In genomic region chr2:181776336-181776735, GRCh38 we compare ENCODE assay signal across 17 cellular contexts.
"Had no signal": no experiment of that assay in that cellular context is flagged by ENCODE, and none has a peak within 500 bp of the region (broad histone marks: within the 10 kb centered on the region; RNA-seq: fewer than 3 reads in every experiment).

No MANE protein-coding gene starts in this region.

- H3K27me3 ChIP-seq: heart left ventricle, sigmoid colon, stomach, transverse colon had no signal

- H3K4me1 ChIP-seq: parathyroid adenoma had no signal

- H3K4me3 Mint-ChIP-seq: natural killer cell treated with Interleukin-12 subunit alpha and Interleukin-12 subunit beta and Interleukin-15 and Interleukin-18, amount 100 ng/mL, for 72 hours had no signal

- H3K9me3 ChIP-seq: heart left ventricle, prostate gland, sigmoid colon, stomach, thoracic aorta, transverse colon had no signal

- H2AFZ ChIP-seq: parathyroid adenoma had no signal

- H3K9ac ChIP-seq: parathyroid adenoma had no signal

- H3K4me3 ChIP-seq: heart left ventricle, prostate gland, sigmoid colon, skin epidermis, stomach, thoracic aorta, transverse colon had no signal

- H3K27ac ChIP-seq: heart left ventricle, parathyroid adenoma, prostate gland, sigmoid colon, stomach, thoracic aorta, transverse colon had no signal

- H3K27ac Mint-ChIP-seq: natural killer cell treated with Interleukin-12 subunit alpha and Interleukin-12 subunit beta and Interleukin-15 and Interleukin-18, amount 100 ng/mL, for 72 hours had no signal

- H3K36me3 Mint-ChIP-seq: natural killer cell treated with Interleukin-12 subunit alpha and Interleukin-12 subunit beta and Interleukin-15 and Interleukin-18, amount 100 ng/mL, for 72 hours had no signal

- H3K79me2 ChIP-seq: parathyroid adenoma had no signal

- ATAC-seq: heart left ventricle; natural killer cell treated with Interleukin-12 subunit alpha and Interleukin-12 subunit beta and Interleukin-15 and Interleukin-18, amount 100 ng/mL, for 72 hours had no signal

- H3K9me3 Mint-ChIP-seq: natural killer cell treated with Interleukin-12 subunit alpha and Interleukin-12 subunit beta and Interleukin-15 and Interleukin-18, amount 100 ng/mL, for 72 hours had no signal

- H3K36me3 ChIP-seq: heart left ventricle, prostate gland, sigmoid colon, stomach, thoracic aorta, transverse colon had no signal

- DNase-seq: erythroblast; heart left ventricle; hippocampal formation; mammary epithelial cell; occipital lobe; retina; sigmoid colon; stimulated activated CD4-positive, alpha-beta T cell treated with anti-CD3 and anti-CD28 coated beads, Interleukin-12 subunit alpha, Interleukin-12 subunit beta, amount 100 ng/mL, for 4 hours; stimulated activated naive CD4-positive, alpha-beta T cell; stomach; substantia nigra; transverse colon had no signal
